Comparison of ENCODE assay signal across 8 cellular contexts in genomic region chr19:35648017-35648961, GRCh38. TPM values are rescaled to one million over a fixed set of nuclear protein-coding genes. Genes with fewer than 3 reads are reported as not detected.
A peak's percentile ranks its signal among the peaks of the same experiment; 100 is the strongest.
DNase-seq lines count a peak whose midpoint lies in the region; ATAC-seq and TF ChIP-seq lines count a peak whose summit lies in the region.

A gene with protein sequence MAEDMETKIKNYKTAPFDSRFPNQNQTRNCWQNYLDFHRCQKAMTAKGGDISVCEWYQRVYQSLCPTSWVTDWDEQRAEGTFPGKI (plus strand): TSS chr19:35648323. CDS start chr19:35651244, 2,921 bp downstream.

- no peaks in the 10 kb centered on the region for H3K27me3 ChIP-seq in KMS-11 (ENCODE audit: insufficient read depth, low read depth)
- no peaks in the 10 kb centered on the region for H3K27me3 ChIP-seq in Peyer's patch
- H3K27me3 ChIP-seq in muscle layer of duodenum (ENCODE audit: low read depth, low read length) = no peaks in the 10 kb centered on the region

- peaks cover 30% of the 10 kb centered on the region for H3K4me1 ChIP-seq in KMS-11 (ENCODE audit: low read depth, poor library complexity, severe bottlenecking)
- peaks cover 0 to 31% (median 5%) of the 10 kb centered on the region in 4 donors for H3K4me1 ChIP-seq in Peyer's patch
- peaks cover 0 to 41% of the 10 kb centered on the region in 2 donors for H3K4me1 ChIP-seq in muscle layer of duodenum (ENCODE audit: control insufficient read depth in 1 of 2, insufficient read depth in 2 of 2, low read length in 2 of 2)

- H3K9me3 ChIP-seq in Peyer's patch (no peaks in the 10 kb centered on the region), muscle layer of duodenum (ENCODE audit: control insufficient read depth in 1 of 2, low read length in 2 of 2) (no peaks in the 10 kb centered on the region)

- H4K20me1 ChIP-seq in KMS-11 (ENCODE audit: insufficient read depth) = no peaks in the 10 kb centered on the region

- H3K4me2 ChIP-seq in KMS-11 = peak within 1 kb of the TSS; percentile 91

- peak within 1 kb of the TSS; percentile 51; the same call in 1 of the 2 replicates for H3K9ac ChIP-seq in KMS-11

- peak within 1 kb of the TSS; percentile 47 for H3K4me3 ChIP-seq in KMS-11 (IDR thresholded peaks at IDR 0.05; ENCODE audit: insufficient read depth, low read depth, low read length)
- peak within 1 kb of the TSS; percentile 53 to 80 (median 62) for H3K4me3 ChIP-seq in Peyer's patch
- H3K4me3 ChIP-seq in muscle layer of duodenum (ENCODE audit: low read depth in 1 of 2, low read length in 2 of 2) = peak within 1 kb of the TSS; percentile 71 to 82

- DNase-seq in DMS153 treated with DMSO at 0.1 percent for 48 hours (lab: John Stamatoyannopoulos, UW; ENCODE audit: unreplicated experiment) (peak; percentile 97), Peyer's patch (peak; percentile 88 to 98 (median 94))
- peak; percentile 91 to 92 for DNase-seq in activated T-cell treated with anti-CD3 and anti-CD28 coated beads, Interleukin-2, amount 50 U/mL, for 48 hours
- peak; percentile 86 to 93 for DNase-seq in stimulated activated CD8-positive, alpha-beta memory T cell treated with anti-CD3 and anti-CD28 coated beads, Interleukin-7, amount 100 ng/mL, for 4 hours (ENCODE audit: low read depth in 2 of 2)

- TF ChIP-seq CTCF in KMS-11 (conservative IDR thresholded peaks at IDR 0.05; ENCODE audit: low read depth, low read length) = no peak
- TF ChIP-seq CTCF in Peyer's patch (IDR thresholded peaks at IDR 0.05) = no peak

- peak; percentile 89 to 90 for TF ChIP-seq POLR2A in Peyer's patch (IDR thresholded peaks at IDR 0.05)

- peak within 1 kb of the TSS; percentile 78 for H2AFZ ChIP-seq in KMS-11 (ENCODE audit: low read depth)

- H3K36me3 ChIP-seq in KMS-11 (ENCODE audit: insufficient read depth) (no peaks in the 10 kb centered on the region), Peyer's patch (peaks cover 0 to 29% (median 0%) of the 10 kb centered on the region in 3 donors), muscle layer of duodenum (ENCODE audit: control insufficient read depth in 1 of 2, insufficient read depth in 2 of 2, low read length in 2 of 2) (peaks cover 0 to 8% of the 10 kb centered on the region in 2 donors)

- peaks cover 29% of the 10 kb centered on the region for H3K79me2 ChIP-seq in KMS-11 (ENCODE audit: insufficient read depth, low read depth)

- peak within 1 kb of the TSS; percentile 35; the same call in 1 of the 2 replicates for H3K27ac ChIP-seq in KMS-11
- H3K27ac ChIP-seq in Peyer's patch = peak within 1 kb of the TSS; percentile 77 to 86 (median 84)
- peak within 1 kb of the TSS; percentile 91 for H3K27ac ChIP-seq in muscle layer of duodenum (ENCODE audit: low read length)

- peak; percentile 55 for ATAC-seq in GM21737 (IDR thresholded peaks at IDR 0.05; ENCODE audit: unreplicated experiment)
- peak; percentile 81 for ATAC-seq in esophagus mucosa

RNA-seq across cellular contexts. Expression of the gene that starts here (rescaled TPM):
- total RNA-seq in Peyer's patch = 100 to 1,000 TPM; 462 to 930 (median 787) TPM
- total RNA-seq in esophagus mucosa = 553 TPM

Comparison
In these comparisons a context has a peak if more than half of its experiments do, and no peak if none do; other contexts are left out.
1. Peak in every context shown above with its lines: DNase-seq, ATAC-seq, H3K4me3 ChIP-seq and H3K27ac ChIP-seq.
2. H3K27ac ChIP-seq: peak in every context shown above with its lines; median percentile 91 in muscle layer of duodenum; 84 in Peyer's patch; 35 in KMS-11.